Comparison of ENCODE assay signal across 18 cellular contexts in genomic region chr12:65584041-65584440, GRCh38.
A peak's percentile ranks its signal among the peaks of the same experiment; 100 is the strongest.
DNase-seq lines count a peak whose midpoint lies in the region; TF ChIP-seq lines count a peak whose summit lies in the region.
"Had no signal": no experiment of that assay in that cellular context is flagged by ENCODE, and none has a peak within 500 bp of the region (broad histone marks: within the 10 kb centered on the region; RNA-seq: fewer than 3 reads in every experiment).

No MANE protein-coding gene starts in this region.

- no peak overlapping the region for H3K4me3 ChIP-seq in osteoblast (ENCODE audit: insufficient read depth, low read length)
- H3K4me3 ChIP-seq in OCI-LY7 (ENCODE audit: low read depth, low read length, poor library complexity, severe bottlenecking): no peak overlapping the region
- H3K4me3 ChIP-seq: GM12878, GM23248 had no signal

- H3K79me2 ChIP-seq in osteoblast (ENCODE audit: insufficient read depth, low read length): no peaks in the 10 kb centered on the region
- H3K79me2 ChIP-seq in OCI-LY7 (ENCODE audit: insufficient read depth, low read depth, low read length): no peaks in the 10 kb centered on the region

- POLR2A ChIA-PET in OCI-LY7 (lab: Charles Lee): interaction anchor here (0.6 kb wide), 1 partner anchor 9 kb away, joined by 9 read pairs; no protein-coding TSS in a partner anchor

- CTCF ChIA-PET in OCI-LY7 (lab: Charles Lee; ENCODE audit: unreplicated experiment): no interaction called here

- no peak overlapping the region for H3K4me2 ChIP-seq in osteoblast (ENCODE audit: insufficient read depth, low read length)
- no peak overlapping the region for H3K4me2 ChIP-seq in OCI-LY7 (ENCODE audit: low read length)

- no peaks in the 10 kb centered on the region for H3K27me3 ChIP-seq in osteoblast (ENCODE audit: insufficient read depth, low read length)

- no peaks in the 10 kb centered on the region for H3K9me2 ChIP-seq in OCI-LY7 (ENCODE audit: insufficient read depth, low read length)

- H3K27ac ChIP-seq in osteoblast (ENCODE audit: low read depth, low read length) (no peak overlapping the region), OCI-LY7 (ENCODE audit: low read depth, low read length, poor library complexity, severe bottlenecking) (no peak overlapping the region)
- H3K27ac ChIP-seq: GM23248 had no signal

- H2AFZ ChIP-seq in osteoblast (ENCODE audit: low read length) (peak overlapping the region; percentile 21), OCI-LY7 (ENCODE audit: low read length) (no peak overlapping the region)
- H2AFZ ChIP-seq: GM23248 had no signal

- DNase-seq in NCI-H524 (lab: John Stamatoyannopoulos, UW) (peak; percentile 46 to 94), NCI-H82 treated with DMSO at 0.1 percent for 48 hours (lab: John Stamatoyannopoulos, UW; ENCODE audit: unreplicated experiment) (peak; percentile 95), osteoblast (ENCODE audit: insufficient read length, low spot score, missing footprints) (no peak), T1000 (lab: John Stamatoyannopoulos, UW) (no peak), germinal center (ENCODE audit: low spot score) (no peak), OCI-LY7 (ENCODE audit: low spot score) (no peak)
- DNase-seq: C1 segment of cervical spinal cord; Calu3; CD4-positive, alpha-beta memory T cell; COR-L47; DMS 273 treated with DMSO at 0.1 percent for 48 hours; DMS79; EL; GDM1; GM23248; H7; HCEC 1CT had no signal

- no peaks in the 10 kb centered on the region for H3K9me3 ChIP-seq in osteoblast (ENCODE audit: low read depth, low read length)
- no peaks in the 10 kb centered on the region for H3K9me3 ChIP-seq in OCI-LY7 (ENCODE audit: low read length)

- TF ChIP-seq CTCF in osteoblast (IDR thresholded peaks at IDR 0.05; ENCODE audit: extremely low read depth, low read depth, low read length) (no peak), OCI-LY7 (conservative IDR thresholded peaks at IDR 0.05; ENCODE audit: low read length) (no peak)

- no peaks in the 10 kb centered on the region for H3K4me1 ChIP-seq in osteoblast (ENCODE audit: insufficient read depth, low read length)
- H3K4me1 ChIP-seq in OCI-LY7 (ENCODE audit: insufficient read depth, low read length, poor library complexity, severe bottlenecking): no peaks in the 10 kb centered on the region

- intact Hi-C loops in OCI-LY7 (cut with micrococcal nuclease; ENCODE audit: unreplicated experiment): no loop called here

- H3K36me3 ChIP-seq in osteoblast (ENCODE audit: insufficient read depth, low read length): no peaks in the 10 kb centered on the region
- H3K36me3 ChIP-seq in OCI-LY7 (ENCODE audit: insufficient read depth, low read length): no peaks in the 10 kb centered on the region

- H4K20me1 ChIP-seq in osteoblast (ENCODE audit: insufficient read depth, low read length) (no peaks in the 10 kb centered on the region), OCI-LY7 (ENCODE audit: insufficient read depth, low read length) (no peaks in the 10 kb centered on the region)

- no TSS peak for BruUV-seq in OCI-LY7 (replicated peaks; lab: Mats Ljungman, UMichigan)

Comparison
In these comparisons a context has a peak if more than half of its experiments do, and no peak if none do; other contexts are left out.
1. DNase-seq: peak in NCI-H524 (2 of 2) and NCI-H82 treated with DMSO at 0.1 percent for 48 hours (single experiment); none in osteoblast (single experiment), T1000 (single experiment), germinal center (single experiment) and OCI-LY7 (single experiment).